In the genomic region with DNA sequence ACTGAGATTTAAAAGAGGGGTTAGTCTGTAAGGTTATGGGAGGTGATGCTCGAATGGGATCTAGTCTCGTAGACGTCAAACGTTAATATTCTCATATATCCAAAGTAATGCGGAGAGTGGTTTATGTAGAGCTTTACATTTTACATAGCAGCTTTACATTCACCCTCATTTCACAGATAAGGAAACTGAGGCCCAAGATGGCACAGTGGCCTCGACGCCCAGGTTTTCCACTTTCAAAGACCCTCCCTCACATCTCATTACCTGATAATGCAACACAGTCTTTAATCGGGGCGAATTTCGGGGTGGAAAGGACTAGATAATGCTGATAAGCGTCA, we compare ENCODE assay signal across 8 cellular contexts. TPM values are rescaled to one million over a fixed set of nuclear protein-coding genes. Genes with fewer than 3 reads are reported as not detected.
A peak's percentile ranks its signal among the peaks of the same experiment; 100 is the strongest.
DNase-seq lines count a peak whose midpoint lies in the region; ATAC-seq and TF ChIP-seq lines count a peak whose summit lies in the region.

No MANE protein-coding gene starts in this region.

- H3K36me3 ChIP-seq in adrenal gland (replicated peaks in 1 of 2) (no peaks in the 10 kb centered on the region), kidney epithelial cell (ENCODE audit: control insufficient read depth, insufficient read depth, low read length) (no peaks in the 10 kb centered on the region)

- H3K27ac Mint-ChIP-seq in activated CD4-positive, alpha-beta T cell treated with anti-CD3 and anti-CD28 coated beads for 36 hours: peak overlapping the region; percentile 98

- H3K4me1 Mint-ChIP-seq in activated CD4-positive, alpha-beta T cell treated with anti-CD3 and anti-CD28 coated beads for 36 hours: peaks cover 47% of the 10 kb centered on the region

- H3K27ac ChIP-seq in adrenal gland: peak overlapping the region; percentile 94 to 99 (median 95)
- H3K27ac ChIP-seq in temporal lobe (ENCODE audit: low read depth, low read length): peak overlapping the region; percentile 88

- H3K4me3 ChIP-seq in adrenal gland (peak overlapping the region; percentile 80 to 94 (median 85)), kidney epithelial cell (ENCODE audit: low read depth, low read length) (peak overlapping the region; percentile 96)

- no peak for DNase-seq in activated CD4-positive, alpha-beta T cell treated with anti-CD3 and anti-CD28 coated beads for 36 hours
- no peak for DNase-seq in activated CD4-positive, alpha-beta T cell treated with anti-CD3 and anti-CD28 coated beads for 4 hours
- DNase-seq in adrenal gland (no peak), kidney epithelial cell (ENCODE audit: low read depth) (no peak), amniotic stem cell (lab: John Stamatoyannopoulos, UW) (no peak)

- WGBS in adrenal gland, 4 donors: 0 to 1% (median 0%) methylated on average over 11 of the region's 11 CpGs

- H3K4me1 ChIP-seq in adrenal gland (replicated peaks in 1 of 2): peaks cover 30 to 70% of the 10 kb centered on the region in 2 donors

- H3K9me3 ChIP-seq in adrenal gland (replicated peaks in 1 of 3): no peaks in the 10 kb centered on the region

- TF ChIP-seq CTCF in adrenal gland (IDR thresholded peaks at IDR 0.05): no peak
- TF ChIP-seq CTCF in kidney epithelial cell (IDR thresholded peaks at IDR 0.05; ENCODE audit: insufficient read depth, low read length, poor library complexity, severe bottlenecking): no peak

- peak overlapping the region; percentile 94 for H3K4me3 Mint-ChIP-seq in activated CD4-positive, alpha-beta T cell treated with anti-CD3 and anti-CD28 coated beads for 36 hours

- H3K27me3 Mint-ChIP-seq in activated CD4-positive, alpha-beta T cell treated with anti-CD3 and anti-CD28 coated beads for 36 hours: no peaks in the 10 kb centered on the region

- H3K27me3 ChIP-seq in adrenal gland (no peaks in the 10 kb centered on the region), kidney epithelial cell (ENCODE audit: control insufficient read depth, insufficient read depth, low read length) (no peaks in the 10 kb centered on the region)

- no peak for ATAC-seq in activated CD4-positive, alpha-beta T cell treated with anti-CD3 and anti-CD28 coated beads for 36 hours
- no peak for ATAC-seq in GM21825 (IDR thresholded peaks at IDR 0.05; ENCODE audit: unreplicated experiment)
- no peak for ATAC-seq in GM18858 (IDR thresholded peaks at IDR 0.05; ENCODE audit: unreplicated experiment)

- no peaks in the 10 kb centered on the region for H3K9me3 Mint-ChIP-seq in activated CD4-positive, alpha-beta T cell treated with anti-CD3 and anti-CD28 coated beads for 36 hours (ENCODE audit: low read depth)

- intact Hi-C loops in activated CD4-positive, alpha-beta T cell treated with anti-CD3 and anti-CD28 coated beads for 36 hours (cut with DNase I, micrococcal nuclease): loop anchor here (1.0 to 10.0 kb wide), 14 partner anchors 8 to 1903 kb away; a partner anchor contains a TSS
- intact Hi-C loops in adrenal gland (cut with DNase I): no loop called here

- H3K36me3 Mint-ChIP-seq in activated CD4-positive, alpha-beta T cell treated with anti-CD3 and anti-CD28 coated beads for 36 hours (ENCODE audit: low read depth): peaks cover 26% of the 10 kb centered on the region

- no peak for TF ChIP-seq POLR2A in adrenal gland (IDR thresholded peaks at IDR 0.05)

- CTCF ChIA-PET in activated CD4-positive, alpha-beta T cell treated with anti-CD3 and anti-CD28 coated beads for 36 hours (lab: Charles Lee): interaction anchor here (0.7 to 3.7 kb wide), 9 partner anchors 10 to 928 kb away, joined by 3 to 32 read pairs (median 5); a partner anchor contains a TSS

- POLR2A ChIA-PET in activated CD4-positive, alpha-beta T cell treated with anti-CD3 and anti-CD28 coated beads for 36 hours (lab: Charles Lee): interaction anchor here (0.9 to 4.7 kb wide), 8 partner anchors 8 to 173 kb away, joined by 3 to 50 read pairs (median 8); a partner anchor contains a TSS

RNA-seq across cellular contexts. Expression of a gene that starts 0.5 kb away (rescaled TPM):
- total RNA-seq in activated CD4-positive, alpha-beta T cell treated with anti-CD3 and anti-CD28 coated beads for 36 hours: 10 to 100 TPM; 35.4 to 37.2 TPM
- total RNA-seq in adrenal gland (10 to 100 TPM in 6 of 8 donors, 1 to 10 TPM in 2; 3.1 to 33.4 (median 19.9) TPM), kidney epithelial cell (34.9 and 35.5 TPM in 2 replicates), temporal lobe (42.8 TPM)
- polyA plus RNA-seq in adrenal gland: 10 to 100 TPM; 19.5 to 24.5 (median 21.9) TPM

RNA-seq across cellular contexts. Expression of a gene that starts 35.0 kb away (rescaled TPM):
- total RNA-seq in activated CD4-positive, alpha-beta T cell treated with anti-CD3 and anti-CD28 coated beads for 36 hours: 100 to 1,000 TPM; 384 to 394 TPM
- total RNA-seq in adrenal gland: 1,000 to 10,000 TPM in 1 of 8 donors, 100 to 1,000 TPM in 7; 241 to 1,575 (median 506) TPM
- 1,000 to 10,000 TPM in 1 of 3 donors, 100 to 1,000 TPM in 2; 287 to 1,629 (median 551) TPM for polyA plus RNA-seq in adrenal gland
- 619 and 748 TPM in 2 replicates for total RNA-seq in kidney epithelial cell
- total RNA-seq in temporal lobe: 162 TPM

Comparison
In these comparisons a context has a peak if more than half of its experiments do, and no peak if none do; other contexts are left out.
1. intact Hi-C loops: an anchor here in activated CD4-positive, alpha-beta T cell treated with anti-CD3 and anti-CD28 coated beads for 36 hours (1.0 to 10.0 kb wide); none called in adrenal gland.